30 cellular contexts compared by ENCODE assay signal in genomic region chr19:9073806-9074205, GRCh38. TPM values are rescaled to one million over a fixed set of nuclear protein-coding genes. Genes with fewer than 3 reads are reported as not detected.
"Had no signal": no experiment of that assay in that cellular context is flagged by ENCODE, and none has a peak within 500 bp of the region (broad histone marks: within the 10 kb centered on the region; RNA-seq: fewer than 3 reads in every experiment).

No MANE protein-coding gene starts in this region.

- H3K4me2 ChIP-seq: hepatocyte had no signal

- H3K36me3 ChIP-seq: adrenal gland, ascending aorta, brain microvascular endothelial cell, upper lobe of left lung had no signal

- H3K27ac Mint-ChIP-seq: activated naive CD8-positive, alpha-beta T cell; activated T-helper 2 cell treated with anti-CD3 and anti-CD28 coated beads, Interferon-gamma antibody, Interleukin-2, Interleukin-4, amounts not matched to agents 10 μg/mL and 5 μg/mL and 100 μg/mL, durations not matched to agents 14 hours and 24 hours and 36 hours; memory B cell; naive thymus-derived CD4-positive, alpha-beta T cell; stimulated activated naive B cell treated with anti-CD40 and anti-IgM and Interleukin-4, amounts not matched to agents 10 μg/mL and 1 μg/mL and 100 μg/mL, for 72 hours had no signal

- H3K4me1 ChIP-seq: testis had no signal

- H3K36me3 Mint-ChIP-seq: activated naive CD8-positive, alpha-beta T cell; memory B cell; naive thymus-derived CD4-positive, alpha-beta T cell; stimulated activated naive B cell treated with anti-CD40 and anti-IgM and Interleukin-4, amounts not matched to agents 10 μg/mL and 1 μg/mL and 100 μg/mL, for 72 hours had no signal

- H3K9me3 ChIP-seq: adrenal gland, ascending aorta, testis, upper lobe of left lung had no signal

- H3K4me3 ChIP-seq: adrenal gland, ascending aorta, hepatocyte, testis, upper lobe of left lung had no signal

- H3K9me3 Mint-ChIP-seq: activated T-cell treated with anti-CD3 and anti-CD28 coated beads, Interleukin-2, amount 50 U/mL, for 4 hours; activated T-helper 2 cell treated with anti-CD3 and anti-CD28 coated beads, Interferon-gamma antibody, Interleukin-2, Interleukin-4, amounts not matched to agents 10 μg/mL and 5 μg/mL and 100 μg/mL, durations not matched to agents 14 hours and 24 hours and 36 hours; memory B cell; naive thymus-derived CD4-positive, alpha-beta T cell; stimulated activated naive B cell treated with anti-CD40 and anti-IgM and Interleukin-4, amounts not matched to agents 10 μg/mL and 1 μg/mL and 100 μg/mL, for 72 hours had no signal

- H3K4me1 Mint-ChIP-seq: memory B cell; naive thymus-derived CD4-positive, alpha-beta T cell; stimulated activated naive B cell treated with anti-CD40 and anti-IgM and Interleukin-4, amounts not matched to agents 10 μg/mL and 1 μg/mL and 100 μg/mL, for 72 hours had no signal

- DNase-seq: activated CD8-positive, alpha-beta memory T cell treated with anti-CD3 and anti-CD28 coated beads for 24 hours; activated CD8-positive, alpha-beta memory T cell treated with anti-CD3 and anti-CD28 coated beads, Interleukin-2, amount 50 U/mL, for 4 hours; activated naive CD4-positive, alpha-beta T cell; activated T-cell treated with anti-CD3 and anti-CD28 coated beads, Interleukin-2, amount 50 U/mL, for 4 hours; adrenal gland; brain microvascular endothelial cell; central memory CD4-positive, alpha-beta T cell; dermis blood vessel endothelial cell; effector CD8-positive, alpha-beta T cell; foreskin melanocyte; islet precursor cell; left cardiac atrium; naive thymus-derived CD4-positive, alpha-beta T cell; retina; stimulated activated CD4-positive, alpha-beta T cell treated with anti-CD3 and anti-CD28 coated beads, Interleukin-2, amount 100 ng/mL, for 48 hours; stimulated activated CD8-positive, alpha-beta memory T cell treated with anti-CD3 and anti-CD28 coated beads, Interleukin-4, amount 100 ng/mL, for 48 hours; stimulated activated naive B cell treated with anti-CD40 and anti-IgM and Interleukin-4, amounts not matched to agents 10 μg/mL and 1 μg/mL and 100 μg/mL, for 72 hours; T-helper 9 cell; testis; upper lobe of left lung had no signal

- H3K79me2 ChIP-seq: hepatocyte had no signal

- H2AFZ ChIP-seq: hepatocyte had no signal

- H3K4me3 Mint-ChIP-seq: activated naive CD8-positive, alpha-beta T cell; activated T-cell treated with anti-CD3 and anti-CD28 coated beads, Interleukin-2, amount 50 U/mL, for 4 hours; memory B cell; naive thymus-derived CD4-positive, alpha-beta T cell; stimulated activated naive B cell treated with anti-CD40 and anti-IgM and Interleukin-4, amounts not matched to agents 10 μg/mL and 1 μg/mL and 100 μg/mL, for 72 hours had no signal

- H3K27me3 Mint-ChIP-seq: activated naive CD8-positive, alpha-beta T cell; memory B cell; naive thymus-derived CD4-positive, alpha-beta T cell; stimulated activated naive B cell treated with anti-CD40 and anti-IgM and Interleukin-4, amounts not matched to agents 10 μg/mL and 1 μg/mL and 100 μg/mL, for 72 hours had no signal

- H3K27me3 ChIP-seq: adrenal gland, ascending aorta, brain microvascular endothelial cell, hepatocyte, testis, upper lobe of left lung had no signal

- H3K27ac ChIP-seq: adrenal gland, ascending aorta, brain microvascular endothelial cell, hepatocyte, testis, upper lobe of left lung had no signal

RNA-seq across cellular contexts. Expression of gene OR1M1, which starts 13.1 kb away (rescaled TPM):
- total RNA-seq: activated T-cell treated with anti-CD3 and anti-CD28 coated beads, Interleukin-2, amount 50 U/mL, for 4 hours; activated T-helper 2 cell treated with anti-CD3 and anti-CD28 coated beads, Interferon-gamma antibody, Interleukin-2, Interleukin-4, amounts not matched to agents 10 μg/mL and 5 μg/mL and 100 μg/mL, durations not matched to agents 14 hours and 24 hours and 36 hours; adrenal gland; ascending aorta; dermis blood vessel endothelial cell; hepatocyte; left cardiac atrium; lower leg skin; naive thymus-derived CD4-positive, alpha-beta T cell; osteoblast; posterior vena cava; T-helper 1 cell treated with Interleukin-12 subunit alpha and Interleukin-12 subunit beta and Interleukin-4 antibody, amounts not matched to agents 30 ng/mL and 1 ng/mL, for 36 hours; upper lobe of left lung had no signal
- polyA plus RNA-seq: adrenal gland; esophagus; hepatocyte; naive thymus-derived CD4-positive, alpha-beta T cell had no signal

RNA-seq across cellular contexts. Expression of gene OR7G2, which starts 33.5 kb away (rescaled TPM):
- total RNA-seq: activated T-cell treated with anti-CD3 and anti-CD28 coated beads, Interleukin-2, amount 50 U/mL, for 4 hours; activated T-helper 2 cell treated with anti-CD3 and anti-CD28 coated beads, Interferon-gamma antibody, Interleukin-2, Interleukin-4, amounts not matched to agents 10 μg/mL and 5 μg/mL and 100 μg/mL, durations not matched to agents 14 hours and 24 hours and 36 hours; adrenal gland; ascending aorta; dermis blood vessel endothelial cell; hepatocyte; left cardiac atrium; lower leg skin; naive thymus-derived CD4-positive, alpha-beta T cell; osteoblast; posterior vena cava; T-helper 1 cell treated with Interleukin-12 subunit alpha and Interleukin-12 subunit beta and Interleukin-4 antibody, amounts not matched to agents 30 ng/mL and 1 ng/mL, for 36 hours; testis; upper lobe of left lung had no signal
- polyA plus RNA-seq: adrenal gland; esophagus; hepatocyte; naive thymus-derived CD4-positive, alpha-beta T cell had no signal

RNA-seq across cellular contexts. Expression of gene OR7G1, which starts 41.8 kb away (rescaled TPM):
- total RNA-seq: activated T-cell treated with anti-CD3 and anti-CD28 coated beads, Interleukin-2, amount 50 U/mL, for 4 hours; activated T-helper 2 cell treated with anti-CD3 and anti-CD28 coated beads, Interferon-gamma antibody, Interleukin-2, Interleukin-4, amounts not matched to agents 10 μg/mL and 5 μg/mL and 100 μg/mL, durations not matched to agents 14 hours and 24 hours and 36 hours; adrenal gland; ascending aorta; dermis blood vessel endothelial cell; hepatocyte; left cardiac atrium; lower leg skin; naive thymus-derived CD4-positive, alpha-beta T cell; osteoblast; posterior vena cava; T-helper 1 cell treated with Interleukin-12 subunit alpha and Interleukin-12 subunit beta and Interleukin-4 antibody, amounts not matched to agents 30 ng/mL and 1 ng/mL, for 36 hours; testis; upper lobe of left lung had no signal
- polyA plus RNA-seq: adrenal gland; esophagus; hepatocyte; naive thymus-derived CD4-positive, alpha-beta T cell had no signal

RNA-seq across cellular contexts. Expression of gene OR7G3, which starts 52.9 kb away (rescaled TPM):
- total RNA-seq: activated T-cell treated with anti-CD3 and anti-CD28 coated beads, Interleukin-2, amount 50 U/mL, for 4 hours; activated T-helper 2 cell treated with anti-CD3 and anti-CD28 coated beads, Interferon-gamma antibody, Interleukin-2, Interleukin-4, amounts not matched to agents 10 μg/mL and 5 μg/mL and 100 μg/mL, durations not matched to agents 14 hours and 24 hours and 36 hours; adrenal gland; ascending aorta; dermis blood vessel endothelial cell; hepatocyte; left cardiac atrium; lower leg skin; naive thymus-derived CD4-positive, alpha-beta T cell; osteoblast; posterior vena cava; T-helper 1 cell treated with Interleukin-12 subunit alpha and Interleukin-12 subunit beta and Interleukin-4 antibody, amounts not matched to agents 30 ng/mL and 1 ng/mL, for 36 hours; testis; upper lobe of left lung had no signal
- polyA plus RNA-seq: adrenal gland; esophagus; hepatocyte; naive thymus-derived CD4-positive, alpha-beta T cell had no signal
